Comparison of ENCODE assay signal across 3 cellular contexts in genomic region chr17:75036643-75037268, GRCh38.
TF ChIP-seq lines count a peak whose summit lies in the region.

No MANE protein-coding gene starts in this region.

TF ChIP-seq in HEK293T, 16 proteins besides CTCF, POLR2A, EP300 and RAD21:
- TF ChIP-seq LEF1 (IDR thresholded peaks at IDR 0.05; ENCODE audit: borderline replicate concordance): no peak
- peak; percentile 46; the same call in 1 of the 2 replicates for TF ChIP-seq PKNOX1 (IDR thresholded peaks at IDR 0.05)
- TF ChIP-seq NFRKB (IDR thresholded peaks at IDR 0.05): no peak
- no peak; the same call in 1 of the 2 replicates for TF ChIP-seq HDGF (IDR thresholded peaks at IDR 0.05; ENCODE audit: borderline replicate concordance)

TF ChIP-seq in HepG2, 621 proteins besides CTCF, POLR2A, EP300 and RAD21 (continues in another document):
- TF ChIP-seq SATB2 (CRISPR knock-in tag; IDR thresholded peaks at IDR 0.05) (no peak), TRIM24 (CRISPR knock-in tag; IDR thresholded peaks at IDR 0.05) (no peak), CHD2 (IDR thresholded peaks at IDR 0.05; ENCODE audit: low read depth, low read length) (no peak), ZSCAN29 (CRISPR knock-in tag; conservative IDR thresholded peaks at IDR 0.05) (peak; percentile 73; the same call in 1 of the 2 replicates), MIXL1 (CRISPR knock-in tag; IDR thresholded peaks at IDR 0.05) (no peak), SRY (CRISPR knock-in tag; IDR thresholded peaks at IDR 0.05) (0 out of 2 replicates have a peak, but pooled peaks have one; percentile 12), ZNF775 (CRISPR knock-in tag; IDR thresholded peaks at IDR 0.05; ENCODE audit: borderline replicate concordance) (no peak), MEIS1 (CRISPR knock-in tag; IDR thresholded peaks at IDR 0.05; ENCODE audit: borderline replicate concordance) (no peak), THAP7 (CRISPR knock-in tag; IDR thresholded peaks at IDR 0.05) (no peak), ZBTB4 (CRISPR knock-in tag; IDR thresholded peaks at IDR 0.05; ENCODE audit: borderline replicate concordance) (peak; percentile 93; the same call in 1 of the 2 replicates), ZNF704 (CRISPR knock-in tag; IDR thresholded peaks at IDR 0.05; ENCODE audit: borderline replicate concordance) (0 out of 2 replicates have a peak, but pooled peaks have one; percentile 3), ZKSCAN8 (CRISPR knock-in tag; IDR thresholded peaks at IDR 0.05; ENCODE audit: borderline replicate concordance) (no peak), BRD4 (CRISPR knock-in tag; IDR thresholded peaks at IDR 0.05) (no peak), ZNF446 (CRISPR knock-in tag; IDR thresholded peaks at IDR 0.05) (no peak), CENPBD1 (CRISPR knock-in tag; IDR thresholded peaks at IDR 0.05; ENCODE audit: borderline replicate concordance, low read depth) (no peak)
- TF ChIP-seq, protein P1, sequence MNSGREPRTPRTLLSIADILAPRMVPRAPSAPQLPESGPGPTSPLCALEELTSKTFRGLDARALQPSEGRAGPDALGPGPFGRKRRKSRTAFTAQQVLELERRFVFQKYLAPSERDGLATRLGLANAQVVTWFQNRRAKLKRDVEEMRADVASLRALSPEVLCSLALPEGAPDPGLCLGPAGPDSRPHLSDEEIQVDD (CRISPR knock-in tag; IDR thresholded peaks at IDR 0.05; ENCODE audit: borderline replicate concordance): no peak
- TF ChIP-seq, protein P2, sequence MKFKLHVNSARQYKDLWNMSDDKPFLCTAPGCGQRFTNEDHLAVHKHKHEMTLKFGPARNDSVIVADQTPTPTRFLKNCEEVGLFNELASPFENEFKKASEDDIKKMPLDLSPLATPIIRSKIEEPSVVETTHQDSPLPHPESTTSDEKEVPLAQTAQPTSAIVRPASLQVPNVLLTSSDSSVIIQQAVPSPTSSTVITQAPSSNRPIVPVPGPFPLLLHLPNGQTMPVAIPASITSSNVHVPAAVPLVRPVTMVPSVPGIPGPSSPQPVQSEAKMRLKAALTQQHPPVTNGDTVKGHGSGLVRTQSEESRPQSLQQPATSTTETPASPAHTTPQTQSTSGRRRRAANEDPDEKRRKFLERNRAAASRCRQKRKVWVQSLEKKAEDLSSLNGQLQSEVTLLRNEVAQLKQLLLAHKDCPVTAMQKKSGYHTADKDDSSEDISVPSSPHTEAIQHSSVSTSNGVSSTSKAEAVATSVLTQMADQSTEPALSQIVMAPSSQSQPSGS (CRISPR knock-in tag; IDR thresholded peaks at IDR 0.05): 0 out of 2 replicates have a peak, but pooled peaks have one; percentile 20
- TF ChIP-seq, protein P3, sequence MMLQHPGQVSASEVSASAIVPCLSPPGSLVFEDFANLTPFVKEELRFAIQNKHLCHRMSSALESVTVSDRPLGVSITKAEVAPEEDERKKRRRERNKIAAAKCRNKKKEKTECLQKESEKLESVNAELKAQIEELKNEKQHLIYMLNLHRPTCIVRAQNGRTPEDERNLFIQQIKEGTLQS (CRISPR knock-in tag; IDR thresholded peaks at IDR 0.05): no peak

TF ChIP-seq in SK-N-SH treated with all-trans-retinoic acid at 6 μM for 48 hours, 23 proteins besides CTCF, POLR2A, EP300 and RAD21:
- TF ChIP-seq ZNF70 (CRISPR knock-in tag; IDR thresholded peaks at IDR 0.05) (no peak), RARB (CRISPR knock-in tag; IDR thresholded peaks at IDR 0.05) (no peak), PPARA (CRISPR knock-in tag; IDR thresholded peaks at IDR 0.05; ENCODE audit: borderline replicate concordance) (no peak), ZFP3 (CRISPR knock-in tag; IDR thresholded peaks at IDR 0.05) (no peak), POU6F1 (CRISPR knock-in tag; IDR thresholded peaks at IDR 0.05; ENCODE audit: borderline replicate concordance, low read depth) (no peak), TSHZ2 (CRISPR knock-in tag; IDR thresholded peaks at IDR 0.05) (no peak), GLIS3 (CRISPR knock-in tag; IDR thresholded peaks at IDR 0.05) (no peak), ESRRG (CRISPR knock-in tag; IDR thresholded peaks at IDR 0.05) (no peak), ARNTL (CRISPR knock-in tag; IDR thresholded peaks at IDR 0.05; ENCODE audit: borderline replicate concordance, low read depth) (no peak), ZNF8 (CRISPR knock-in tag; IDR thresholded peaks at IDR 0.05) (no peak), ZNF565 (CRISPR knock-in tag; conservative IDR thresholded peaks at IDR 0.05; ENCODE audit: low read depth) (no peak), ISL1 (CRISPR knock-in tag; IDR thresholded peaks at IDR 0.05) (no peak), BACH2 (CRISPR knock-in tag; IDR thresholded peaks at IDR 0.05; ENCODE audit: borderline replicate concordance) (no peak), CSRNP3 (CRISPR knock-in tag; IDR thresholded peaks at IDR 0.05) (no peak)
